In the genomic region with DNA sequence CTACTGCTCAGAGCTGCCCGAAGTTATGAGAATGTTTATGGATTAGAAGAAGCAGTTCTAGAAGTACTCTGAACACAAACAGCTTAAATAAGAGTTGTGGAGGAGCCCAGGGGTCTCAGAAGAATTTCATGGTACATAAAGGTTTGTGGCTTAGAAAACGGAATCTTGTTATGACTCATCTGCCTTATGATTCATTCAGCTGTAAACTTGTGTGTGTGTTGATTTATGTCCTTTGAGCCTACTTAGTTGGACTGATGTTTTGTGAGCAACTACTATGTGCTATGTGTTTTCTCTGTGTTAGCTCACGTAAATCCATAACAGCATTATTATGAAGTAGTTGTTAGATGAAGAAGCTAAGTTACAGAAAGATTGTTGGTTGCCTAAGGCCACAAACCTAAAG, we compare ENCODE assay signal across 1 cellular context.
TF ChIP-seq lines count a peak whose summit lies in the region.

No MANE protein-coding gene starts in this region.

TF ChIP-seq in HEK293, 187 proteins besides CTCF, POLR2A, EP300 and RAD21 (continued from another document):
- TF ChIP-seq, protein P1, sequence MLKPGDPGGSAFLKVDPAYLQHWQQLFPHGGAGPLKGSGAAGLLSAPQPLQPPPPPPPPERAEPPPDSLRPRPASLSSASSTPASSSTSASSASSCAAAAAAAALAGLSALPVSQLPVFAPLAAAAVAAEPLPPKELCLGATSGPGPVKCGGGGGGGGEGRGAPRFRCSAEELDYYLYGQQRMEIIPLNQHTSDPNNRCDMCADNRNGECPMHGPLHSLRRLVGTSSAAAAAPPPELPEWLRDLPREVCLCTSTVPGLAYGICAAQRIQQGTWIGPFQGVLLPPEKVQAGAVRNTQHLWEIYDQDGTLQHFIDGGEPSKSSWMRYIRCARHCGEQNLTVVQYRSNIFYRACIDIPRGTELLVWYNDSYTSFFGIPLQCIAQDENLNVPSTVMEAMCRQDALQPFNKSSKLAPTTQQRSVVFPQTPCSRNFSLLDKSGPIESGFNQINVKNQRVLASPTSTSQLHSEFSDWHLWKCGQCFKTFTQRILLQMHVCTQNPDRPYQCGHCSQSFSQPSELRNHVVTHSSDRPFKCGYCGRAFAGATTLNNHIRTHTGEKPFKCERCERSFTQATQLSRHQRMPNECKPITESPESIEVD (tag by site-specific recombination; IDR thresholded peaks at IDR 0.05): peak; percentile 26; the same call in 1 of the 2 replicates
- TF ChIP-seq ZNF2 (tag by site-specific recombination; IDR thresholded peaks at IDR 0.05) (0 out of 2 replicates have a peak, but pooled peaks have one; percentile 23), MEIS1 (CRISPR knock-in tag; IDR thresholded peaks at IDR 0.05; ENCODE audit: borderline replicate concordance) (0 out of 2 replicates have a peak, but pooled peaks have one; percentile 36), ZNF433 (tag by site-specific recombination; IDR thresholded peaks at IDR 0.05; ENCODE audit: low read depth) (no peak), ZNF24 (tag by site-specific recombination; IDR thresholded peaks at IDR 0.05) (peak; percentile 60; the same call in 1 of the 2 replicates), ZNF664 (tag by site-specific recombination; IDR thresholded peaks at IDR 0.05) (peak; percentile 98), GLI2 (tag by site-specific recombination; IDR thresholded peaks at IDR 0.05; ENCODE audit: borderline replicate concordance, low read depth) (peak; percentile 10; the same call in 1 of the 2 replicates), ZFP3 (tag by site-specific recombination; IDR thresholded peaks at IDR 0.05; ENCODE audit: low read depth) (no peak), OSR2 (tag by site-specific recombination; IDR thresholded peaks at IDR 0.05) (peak; percentile 38; the same call in 1 of the 2 replicates), TCF7L2 (IDR thresholded peaks at IDR 0.05; ENCODE audit: borderline replicate concordance, low read depth, low read length) (no peak)
- TF ChIP-seq, protein P2, sequence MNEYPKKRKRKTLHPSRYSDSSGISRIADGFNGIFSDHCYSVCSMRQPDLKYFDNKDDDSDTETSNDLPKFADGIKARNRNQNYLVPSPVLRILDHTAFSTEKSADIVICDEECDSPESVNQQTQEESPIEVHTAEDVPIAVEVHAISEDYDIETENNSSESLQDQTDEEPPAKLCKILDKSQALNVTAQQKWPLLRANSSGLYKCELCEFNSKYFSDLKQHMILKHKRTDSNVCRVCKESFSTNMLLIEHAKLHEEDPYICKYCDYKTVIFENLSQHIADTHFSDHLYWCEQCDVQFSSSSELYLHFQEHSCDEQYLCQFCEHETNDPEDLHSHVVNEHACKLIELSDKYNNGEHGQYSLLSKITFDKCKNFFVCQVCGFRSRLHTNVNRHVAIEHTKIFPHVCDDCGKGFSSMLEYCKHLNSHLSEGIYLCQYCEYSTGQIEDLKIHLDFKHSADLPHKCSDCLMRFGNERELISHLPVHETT (tag by site-specific recombination; IDR thresholded peaks at IDR 0.05): peak; percentile 87
